1 cellular context compared by ENCODE assay signal in the genomic region with DNA sequence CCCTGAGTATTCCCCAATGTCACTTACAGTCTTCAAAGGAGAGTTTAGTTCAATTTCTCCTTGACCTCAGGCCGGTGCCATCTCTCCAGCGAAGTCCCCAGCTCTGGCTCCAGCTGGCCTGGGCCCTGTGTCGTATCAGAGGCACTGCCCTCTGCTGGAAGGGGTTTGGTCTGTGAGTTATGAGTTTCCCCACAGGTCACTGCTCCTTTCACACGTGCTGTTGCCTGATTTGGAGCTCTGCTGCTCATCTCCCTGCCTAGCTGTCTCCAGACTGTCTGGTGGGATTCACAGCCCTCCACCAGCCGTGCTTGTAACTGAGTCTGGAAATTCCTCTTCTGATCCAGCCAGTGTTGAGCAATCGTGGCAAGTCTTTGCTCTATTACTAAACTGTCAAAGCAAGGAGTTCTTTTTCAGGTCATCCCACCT.
A peak's percentile ranks its signal among the peaks of the same experiment; 100 is the strongest.
TF ChIP-seq lines count a peak whose summit lies in the region.

Gene RAP2C, minus strand, starts transcription at position 105 of the 426 bp plus-strand sequence. CDS start 2,179 bp downstream, outside the sequence.

TF ChIP-seq in H1, 55 proteins besides CTCF, POLR2A, EP300 and RAD21:
- TF ChIP-seq SRF (IDR thresholded peaks at IDR 0.05; ENCODE audit: low read depth, low read length) (no peak), RXRA (IDR thresholded peaks at IDR 0.05; ENCODE audit: insufficient read depth, low read depth, low read length) (no peak), CBX5 (IDR thresholded peaks at IDR 0.05; ENCODE audit: low read depth, low read length) (no peak), TCF12 (IDR thresholded peaks at IDR 0.05; ENCODE audit: low read depth, low read length) (no peak), POU5F1 (IDR thresholded peaks at IDR 0.05; ENCODE audit: low read depth, low read length) (no peak), RBBP5 (IDR thresholded peaks at IDR 0.05; ENCODE audit: borderline replicate concordance, low read depth, low read length) (no peak), TBP (IDR thresholded peaks at IDR 0.05; ENCODE audit: low read depth, low read length) (no peak), GTF2F1 (IDR thresholded peaks at IDR 0.05; ENCODE audit: borderline replicate concordance, low read depth, low read length) (no peak), EZH2 (IDR thresholded peaks at IDR 0.05; ENCODE audit: low read depth, low read length, severe bottlenecking) (no peak), RNF2 (IDR thresholded peaks at IDR 0.05; ENCODE audit: borderline replicate concordance, low read depth, low read length, missing control alignments, poor library complexity, severe bottlenecking) (no peak), SIRT6 (IDR thresholded peaks at IDR 0.05; ENCODE audit: low read length) (no peak), ASH2L (IDR thresholded peaks at IDR 0.05; ENCODE audit: low read length) (no peak), SIX5 (IDR thresholded peaks at IDR 0.05; ENCODE audit: low read depth, low read length) (no peak), TAF1 (IDR thresholded peaks at IDR 0.05; ENCODE audit: low read depth, low read length) (peak; percentile 42; the same call in 1 of the 2 replicates), JUN (IDR thresholded peaks at IDR 0.05; ENCODE audit: low read depth, low read length) (no peak), YY1 (IDR thresholded peaks at IDR 0.05; ENCODE audit: low read depth, low read length) (no peak), HDAC2 (IDR thresholded peaks at IDR 0.05; ENCODE audit: borderline replicate concordance in 1 of 2, low read depth in 2 of 2, low read length in 2 of 2) (no peak), BACH1 (IDR thresholded peaks at IDR 0.05; ENCODE audit: low read length) (no peak), CREB1 (IDR thresholded peaks at IDR 0.05) (0 out of 2 replicates have a peak, but pooled peaks have one; percentile 52), PHF8 (conservative IDR thresholded peaks at IDR 0.05; ENCODE audit: low read depth, low read length) (no peak), ZNF274 (IDR thresholded peaks at IDR 0.05; ENCODE audit: borderline replicate concordance, extremely low read depth, low read length) (no peak), CHD2 (IDR thresholded peaks at IDR 0.05; ENCODE audit: low read length) (no peak), CHD1 (IDR thresholded peaks at IDR 0.05; ENCODE audit: low read depth, low read length) (no peak), SP4 (IDR thresholded peaks at IDR 0.05; ENCODE audit: low read length) (no peak), BCL11A (IDR thresholded peaks at IDR 0.05; ENCODE audit: low read depth in 2 of 2, low read length in 2 of 2) (no peak), SIN3A (conservative IDR thresholded peaks at IDR 0.05 in 1 of 2, IDR thresholded peaks at IDR 0.05 in 1 of 2; ENCODE audit: low read depth in 1 of 2, low read length in 2 of 2) (peak in 1 of 2 experiments; percentile 51; a peak in 1 of 4 replicates), TAF7 (optimal IDR thresholded peaks at IDR 0.05; ENCODE audit: borderline replicate concordance, low read depth, low read length) (no peak), EGR1 (IDR thresholded peaks at IDR 0.05; ENCODE audit: borderline replicate concordance, low read depth, low read length) (no peak), BRCA1 (IDR thresholded peaks at IDR 0.05; ENCODE audit: low read depth, low read length) (no peak), CTBP2 (IDR thresholded peaks at IDR 0.05; ENCODE audit: borderline replicate concordance, insufficient read depth, insufficient read length, low read length) (no peak)
- TF ChIP-seq, protein P1, sequence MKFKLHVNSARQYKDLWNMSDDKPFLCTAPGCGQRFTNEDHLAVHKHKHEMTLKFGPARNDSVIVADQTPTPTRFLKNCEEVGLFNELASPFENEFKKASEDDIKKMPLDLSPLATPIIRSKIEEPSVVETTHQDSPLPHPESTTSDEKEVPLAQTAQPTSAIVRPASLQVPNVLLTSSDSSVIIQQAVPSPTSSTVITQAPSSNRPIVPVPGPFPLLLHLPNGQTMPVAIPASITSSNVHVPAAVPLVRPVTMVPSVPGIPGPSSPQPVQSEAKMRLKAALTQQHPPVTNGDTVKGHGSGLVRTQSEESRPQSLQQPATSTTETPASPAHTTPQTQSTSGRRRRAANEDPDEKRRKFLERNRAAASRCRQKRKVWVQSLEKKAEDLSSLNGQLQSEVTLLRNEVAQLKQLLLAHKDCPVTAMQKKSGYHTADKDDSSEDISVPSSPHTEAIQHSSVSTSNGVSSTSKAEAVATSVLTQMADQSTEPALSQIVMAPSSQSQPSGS (IDR thresholded peaks at IDR 0.05; ENCODE audit: low read length): no peak
- TF ChIP-seq, protein P2, sequence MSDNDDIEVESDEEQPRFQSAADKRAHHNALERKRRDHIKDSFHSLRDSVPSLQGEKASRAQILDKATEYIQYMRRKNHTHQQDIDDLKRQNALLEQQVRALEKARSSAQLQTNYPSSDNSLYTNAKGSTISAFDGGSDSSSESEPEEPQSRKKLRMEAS (IDR thresholded peaks at IDR 0.05): peak; percentile 58; the same call in 1 of the 2 replicates
- TF ChIP-seq, protein P3, sequence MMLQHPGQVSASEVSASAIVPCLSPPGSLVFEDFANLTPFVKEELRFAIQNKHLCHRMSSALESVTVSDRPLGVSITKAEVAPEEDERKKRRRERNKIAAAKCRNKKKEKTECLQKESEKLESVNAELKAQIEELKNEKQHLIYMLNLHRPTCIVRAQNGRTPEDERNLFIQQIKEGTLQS (IDR thresholded peaks at IDR 0.05; ENCODE audit: insufficient read depth, low read depth, low read length): no peak
TF ChIP-seq in H1: peak in this region for 4.
